2 cellular contexts compared by ENCODE assay signal in the genomic region with DNA sequence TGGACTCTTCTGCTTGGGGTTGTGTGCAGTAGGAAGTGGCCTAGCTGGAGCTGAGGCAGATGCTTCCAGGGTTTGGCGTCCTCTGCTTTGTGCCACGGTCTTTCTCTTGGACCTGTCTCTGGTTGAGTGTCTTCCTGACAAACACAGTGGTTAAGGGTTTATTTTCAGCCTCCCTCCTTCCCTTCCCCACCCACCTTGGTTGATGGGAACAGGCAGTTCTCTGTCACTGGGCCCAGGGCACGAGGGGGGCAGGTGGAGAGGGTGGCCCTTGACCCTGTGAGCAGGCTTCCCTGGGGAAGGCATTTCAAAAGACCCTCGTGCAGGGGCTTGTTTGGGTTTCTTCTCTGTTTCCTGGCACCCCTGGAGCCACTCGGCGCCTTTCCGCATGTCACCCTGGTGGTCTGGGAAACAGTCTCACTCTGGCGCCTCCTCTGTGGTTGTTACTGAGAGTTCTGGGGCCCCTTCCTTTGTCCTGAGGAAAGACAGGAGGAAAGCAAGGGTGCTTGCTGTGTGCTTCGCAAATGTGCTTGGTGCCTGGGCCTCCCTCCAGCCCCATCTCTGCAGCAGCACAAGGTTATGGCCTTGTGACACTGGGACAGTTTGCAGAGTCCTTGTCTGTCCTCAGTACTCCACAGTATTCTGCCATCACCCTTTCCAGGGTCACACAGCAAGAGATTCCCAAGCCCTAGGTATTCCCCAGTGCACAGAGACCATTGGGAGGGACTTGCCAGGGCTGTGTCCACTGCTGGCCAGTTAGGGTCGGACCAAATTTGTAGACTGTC.
TF ChIP-seq lines count a peak whose summit lies in the region.

No MANE protein-coding gene starts in this region.

TF ChIP-seq in liver, 16 proteins besides CTCF, POLR2A, EP300 and RAD21:
- TF ChIP-seq FOXA2 (IDR thresholded peaks at IDR 0.05) (no peak), NR2F2 (IDR thresholded peaks at IDR 0.05) (peak; percentile 82)

TF ChIP-seq in HepG2, 621 proteins besides CTCF, POLR2A, EP300 and RAD21:
- TF ChIP-seq HNF4A (CRISPR knock-in tag; IDR thresholded peaks at IDR 0.05), result no peak
- TF ChIP-seq REXO4 (CRISPR knock-in tag; IDR thresholded peaks at IDR 0.05; ENCODE audit: borderline replicate concordance), result no peak
- no peak for TF ChIP-seq MYPOP (CRISPR knock-in tag; IDR thresholded peaks at IDR 0.05)
- TF ChIP-seq PPARG (CRISPR knock-in tag; conservative IDR thresholded peaks at IDR 0.05), result no peak
- no peak for TF ChIP-seq PHF8 (CRISPR knock-in tag; IDR thresholded peaks at IDR 0.05)
TF ChIP-seq in HepG2: peak in this region for 0.
